19 cellular contexts compared by ENCODE assay signal in the genomic region with DNA sequence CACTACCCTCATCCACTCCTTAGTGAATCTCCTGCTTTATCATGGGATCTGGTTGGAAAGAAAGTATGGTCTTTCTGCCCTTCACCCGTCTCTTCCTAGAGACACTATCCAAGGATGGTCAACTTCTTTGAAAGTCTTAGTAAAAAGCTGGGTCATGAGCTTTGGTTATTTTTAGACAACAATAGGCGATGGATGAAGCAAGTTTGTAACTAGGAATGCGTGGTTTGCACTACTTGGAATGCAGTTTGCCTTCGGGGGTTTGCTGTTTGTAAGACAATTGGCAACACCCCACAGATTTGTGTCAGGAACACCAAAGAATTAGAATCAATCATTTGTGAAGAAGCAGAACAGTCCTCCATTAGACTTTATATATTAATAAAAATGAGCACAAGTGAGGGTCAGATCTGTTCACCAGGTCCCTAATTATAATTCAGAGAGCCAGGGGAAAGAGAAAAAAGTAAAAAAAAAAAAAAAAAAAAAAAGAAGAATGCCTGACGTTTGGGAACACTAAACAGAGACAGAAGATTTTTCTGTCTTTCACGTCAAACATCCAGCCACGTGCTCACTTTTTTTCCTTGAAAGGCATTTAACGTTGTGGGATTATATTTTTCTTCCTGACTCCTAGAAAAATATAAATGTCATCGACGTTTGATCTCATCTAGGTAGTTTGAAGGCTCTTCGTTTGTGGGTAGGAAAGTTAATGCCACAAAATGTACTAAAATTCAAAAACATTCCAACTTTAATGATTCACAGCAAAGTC.
DNase-seq lines count a peak whose midpoint lies in the region; ATAC-seq and TF ChIP-seq lines count a peak whose summit lies in the region.
"Had no signal": no experiment of that assay in that cellular context is flagged by ENCODE, and none has a peak within 500 bp of the region (broad histone marks: within the 10 kb centered on the region; RNA-seq: fewer than 3 reads in every experiment).

No MANE protein-coding gene starts in this region.

- no peak for TF ChIP-seq CTCF in neural cell (IDR thresholded peaks at IDR 0.05; ENCODE audit: poor library complexity, severe bottlenecking)

- H3K9me3 ChIP-seq in SJSA1 (replicated peaks) (no peaks in the 10 kb centered on the region), neural cell (ENCODE audit: low read length) (no peaks in the 10 kb centered on the region)
- H3K9me3 ChIP-seq: left ventricle myocardium inferior had no signal

- no peak overlapping the region for H3K4me3 ChIP-seq in SJSA1
- peak overlapping the region; percentile 36 for H3K4me3 ChIP-seq in neural cell (ENCODE audit: low read length)
- H3K4me3 ChIP-seq: left ventricle myocardium inferior had no signal

- H3K79me2 ChIP-seq in neural cell (replicated peaks; ENCODE audit: insufficient read depth, low read length): no peaks in the 10 kb centered on the region

- H3F3A ChIP-seq in neural cell (ENCODE audit: insufficient read depth, low read length, poor library complexity, severe bottlenecking): peaks cover 3% of the 10 kb centered on the region

- H2AFZ ChIP-seq in neural cell (ENCODE audit: low read depth, low read length): no peak overlapping the region

- peak overlapping the region; percentile 50 for H3K4me2 ChIP-seq in neural cell (ENCODE audit: low read length)

- ATAC-seq in HG03354 (IDR thresholded peaks at IDR 0.05; ENCODE audit: poor library complexity, severe bottlenecking, unreplicated experiment) (no peak), HG02759 (IDR thresholded peaks at IDR 0.05; ENCODE audit: unreplicated experiment) (no peak)

- H3K27me3 ChIP-seq in SJSA1 (replicated peaks): no peaks in the 10 kb centered on the region
- H3K27me3 ChIP-seq in neural cell (ENCODE audit: insufficient read depth, low read depth, low read length): no peaks in the 10 kb centered on the region

- H3K4me1 ChIP-seq in SJSA1 (replicated peaks): peaks cover 6% of the 10 kb centered on the region; the same call in 1 of the 2 replicates
- H3K4me1 ChIP-seq: left ventricle myocardium inferior had no signal

- TF ChIP-seq EP300 in neural cell (conservative IDR thresholded peaks at IDR 0.05; ENCODE audit: poor library complexity, severe bottlenecking): no peak

- H3K36me3 ChIP-seq in SJSA1 (no peaks in the 10 kb centered on the region), neural cell (ENCODE audit: insufficient read depth, low read length) (no peaks in the 10 kb centered on the region)
- H3K36me3 ChIP-seq: left ventricle myocardium inferior had no signal

- H3K9ac ChIP-seq in neural cell (ENCODE audit: low read length): peak overlapping the region; percentile 40

- DNase-seq in EL (peak; percentile 11), SJSA1 (ENCODE audit: low read depth in 1 of 2, low spot score in 2 of 2) (peak in 1 of 2 experiments; percentile 24), epithelial cell of prostate (ENCODE audit: low read depth, low spot score) (peak; percentile 20), SKM-1 treated with dmso at 0.1 percent for 144 hours (lab: John Stamatoyannopoulos, UW; ENCODE audit: unreplicated experiment) (no peak)
- DNase-seq in activated CD4-positive, CD25-positive, alpha-beta regulatory T cell (lab: John Stamatoyannopoulos, UW): no peak
- DNase-seq: activated CD4-positive, alpha-beta T cell treated with anti-CD3 and anti-CD28 coated beads, Interleukin-2, amount 50 U/mL, for 48 hours; activated naive CD8-positive, alpha-beta T cell treated with anti-CD3 and anti-CD28 coated beads, Interleukin-2, amount 10 ng/mL, durations not matched to agents 7 days and 5 days; activated T-cell treated with anti-CD3 and anti-CD28 coated beads, Interleukin-2, amount 50 U/mL, for 48 hours; left ventricle myocardium inferior; MM.1S; naive B cell; NCI-H2081; NCI-H82; Right ventricle myocardium superior; stimulated activated CD4-positive, alpha-beta T cell treated with anti-CD3 and anti-CD28 coated beads, Interleukin-2, amount 100 ng/mL, for 24 hours; T1000 had no signal

- H4K20me1 ChIP-seq in neural cell (ENCODE audit: insufficient read depth): no peaks in the 10 kb centered on the region

- no peaks in the 10 kb centered on the region for H3K9me2 ChIP-seq in neural cell (ENCODE audit: insufficient read depth, low read length)

- no peak for TF ChIP-seq RAD21 in neural cell (conservative IDR thresholded peaks at IDR 0.05)

- H3K27ac ChIP-seq in SJSA1 (peak overlapping the region; percentile 15; the same call in 1 of the 2 replicates), epithelial cell of prostate (no peak overlapping the region), neural cell (ENCODE audit: low read length) (peak overlapping the region; percentile 91)
- H3K27ac ChIP-seq: left ventricle myocardium inferior had no signal

TF ChIP-seq in neural cell, 6 proteins besides CTCF, POLR2A, EP300 and RAD21:
- no peak for TF ChIP-seq SMC3 (conservative IDR thresholded peaks at IDR 0.05; ENCODE audit: poor library complexity)
- TF ChIP-seq POLR2AphosphoS5 (IDR thresholded peaks at IDR 0.05): peak; percentile 12
TF ChIP-seq in neural cell: peak in this region for 1.

Comparison
In these comparisons a context has a peak if more than half of its experiments do, and no peak if none do; other contexts are left out.
1. DNase-seq: peak in EL (single experiment) and epithelial cell of prostate (single experiment); none in SKM-1 treated with dmso at 0.1 percent for 144 hours (single experiment) and activated CD4-positive, CD25-positive, alpha-beta regulatory T cell (0 of 4).